32 cellular contexts compared by ENCODE assay signal in the genomic region with DNA sequence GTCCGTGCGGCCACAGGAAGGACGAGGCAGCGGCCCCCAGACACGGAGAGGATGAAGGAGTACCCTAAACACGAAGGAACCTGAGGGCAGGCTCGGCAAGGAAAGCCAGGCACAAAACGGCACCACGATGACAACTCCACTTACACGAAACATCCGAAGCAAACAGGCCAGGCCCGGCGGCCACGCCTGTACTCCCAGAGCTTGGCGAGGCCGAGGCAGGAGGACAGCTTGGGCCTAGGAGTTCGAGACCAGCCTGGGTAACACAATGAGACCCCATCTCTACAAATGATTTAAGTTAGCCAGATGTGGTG. TPM values are rescaled to one million over a fixed set of nuclear protein-coding genes. Genes with fewer than 3 reads are reported as not detected.
"Had no signal": no experiment of that assay in that cellular context is flagged by ENCODE, and none has a peak within 500 bp of the region (broad histone marks: within the 10 kb centered on the region; RNA-seq: fewer than 3 reads in every experiment).

No MANE protein-coding gene starts in this region.

- H2AFZ ChIP-seq: hepatocyte had no signal

- H3K27me3 ChIP-seq: colonic mucosa, right atrium auricular region had no signal

- H3K27ac Mint-ChIP-seq: dendritic cell treated with granulocyte-macrophage colony-stimulating factor and Interleukin-4, amounts not matched to agents 40 ng/mL and 50 ng/mL, for 4 days; endodermal cell; memory B cell; natural killer cell; stimulated activated memory B cell treated with anti-CD40 and anti-IgM and Interleukin-4, amounts not matched to agents 10 μg/mL and 1 μg/mL and 100 μg/mL, for 72 hours had no signal

- H3K4me1 ChIP-seq: colonic mucosa, foreskin keratinocyte, prostate gland, uterus had no signal

- H3K36me3 ChIP-seq: colonic mucosa, esophagus muscularis mucosa, gastroesophageal sphincter, heart left ventricle, prostate gland, right atrium auricular region, sigmoid colon, thoracic aorta, tibial nerve, upper lobe of left lung, uterus had no signal

- H3K27ac ChIP-seq: colonic mucosa, esophagus muscularis mucosa, foreskin keratinocyte, gastroesophageal sphincter, heart left ventricle, hepatocyte, prostate gland, right atrium auricular region, sigmoid colon, thoracic aorta, tibial nerve, upper lobe of left lung, uterus had no signal

- H3K4me2 ChIP-seq: hepatocyte had no signal

- ATAC-seq: foreskin keratinocyte; gastroesophageal sphincter; heart left ventricle; left lobe of liver; natural killer cell; stimulated activated memory B cell treated with anti-CD40 and anti-IgM and Interleukin-4, amounts not matched to agents 10 μg/mL and 1 μg/mL and 100 μg/mL, for 72 hours; stimulated activated naive CD8-positive, alpha-beta T cell treated with anti-CD3 and anti-CD28 coated beads, Interleukin-15, Interleukin-2, amounts not matched to agents 100 U/mL and 50 U/mL, for 24 hours had no signal

- H3K9me3 Mint-ChIP-seq: dendritic cell treated with granulocyte-macrophage colony-stimulating factor and Interleukin-4, amounts not matched to agents 40 ng/mL and 50 ng/mL, for 4 days; endodermal cell; memory B cell; natural killer cell; neural crest cell; stimulated activated memory B cell treated with anti-CD40 and anti-IgM and Interleukin-4, amounts not matched to agents 10 μg/mL and 1 μg/mL and 100 μg/mL, for 72 hours had no signal

- H3K36me3 Mint-ChIP-seq: natural killer cell; stimulated activated memory B cell treated with anti-CD40 and anti-IgM and Interleukin-4, amounts not matched to agents 10 μg/mL and 1 μg/mL and 100 μg/mL, for 72 hours had no signal

- DNase-seq: colonic mucosa; effector CD8-positive, alpha-beta T cell; endodermal cell; foreskin keratinocyte; heart left ventricle; kidney; natural killer cell; nucleus accumbens; sigmoid colon; stimulated activated CD4-positive, alpha-beta T cell treated with anti-CD3 and anti-CD28 coated beads, Interleukin-2, amount 100 ng/mL, for 24 hours; stimulated activated CD4-positive, alpha-beta T cell treated with anti-CD3 and anti-CD28 coated beads, Interleukin-4, amount 100 ng/mL, for 4 hours; stimulated activated naive CD8-positive, alpha-beta T cell treated with anti-CD3 and anti-CD28 coated beads, Interleukin-15, Interleukin-2, amounts not matched to agents 100 U/mL and 50 U/mL, for 24 hours; uterus had no signal

- H3K9me3 ChIP-seq: colonic mucosa, esophagus muscularis mucosa, gastroesophageal sphincter, heart left ventricle, prostate gland, right atrium auricular region, sigmoid colon, thoracic aorta, tibial nerve, upper lobe of left lung, uterus had no signal

- H3K4me3 ChIP-seq: colonic mucosa, esophagus muscularis mucosa, gastroesophageal sphincter, heart left ventricle, hepatocyte, lung, prostate gland, right atrium auricular region, sigmoid colon, thoracic aorta, tibial nerve, upper lobe of left lung, uterus had no signal

- H3K4me3 Mint-ChIP-seq: dendritic cell treated with granulocyte-macrophage colony-stimulating factor and Interleukin-4, amounts not matched to agents 40 ng/mL and 50 ng/mL, for 4 days; endodermal cell; memory B cell; natural killer cell; neural crest cell; stimulated activated memory B cell treated with anti-CD40 and anti-IgM and Interleukin-4, amounts not matched to agents 10 μg/mL and 1 μg/mL and 100 μg/mL, for 72 hours had no signal

RNA-seq across cellular contexts. Expression of gene KCNQ2, which starts 13.4 kb away (rescaled TPM):
- total RNA-seq: endothelial cell of umbilical vein, epithelial cell of proximal tubule, fibroblast of lung, foreskin keratinocyte, left lobe of liver, liver, natural killer cell, osteocyte, right atrium auricular region, thoracic aorta, tibial nerve had no signal
- polyA plus RNA-seq: endothelial cell of umbilical vein, fibroblast of lung, foreskin keratinocyte, heart left ventricle, liver had no signal

RNA-seq across cellular contexts. Expression of gene EEF1A2, which starts 39.9 kb away (rescaled TPM):
- total RNA-seq: tibial nerve had no signal
